8 cellular contexts compared by ENCODE assay signal in the genomic region with DNA sequence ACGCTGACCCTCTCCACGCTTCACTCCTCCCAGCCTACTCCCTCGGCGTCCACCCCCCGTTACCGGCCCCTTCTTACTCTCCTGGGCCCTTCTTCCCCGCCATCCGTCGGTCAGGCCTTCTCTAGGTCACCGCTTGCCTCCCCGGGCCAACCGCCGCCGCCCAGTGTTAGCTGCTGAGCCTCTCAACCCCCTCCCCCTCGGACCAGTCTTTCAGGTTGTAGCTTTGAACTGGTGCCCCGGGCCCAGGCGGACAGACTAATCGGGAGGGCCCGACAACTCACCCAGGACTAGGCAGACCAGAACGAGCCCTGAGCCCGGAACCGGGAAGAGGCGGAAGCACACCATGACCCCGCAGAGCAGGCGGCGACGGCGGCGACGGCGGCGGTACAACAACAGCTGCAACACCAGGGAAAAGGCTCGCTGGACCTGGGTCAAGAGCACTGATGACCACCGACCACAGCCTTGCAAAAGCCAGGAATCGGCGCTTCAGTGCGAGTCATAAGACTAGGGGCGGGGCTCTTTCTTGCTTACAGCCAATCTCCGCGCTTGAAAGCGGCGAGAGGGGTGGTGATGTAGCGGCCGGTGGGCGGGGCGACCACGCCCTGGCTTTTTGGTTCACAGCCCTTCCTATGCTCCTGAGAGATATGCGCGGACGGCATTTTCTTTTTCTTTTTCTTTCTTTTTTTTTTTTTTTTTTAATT. TPM values are rescaled to one million over a fixed set of nuclear protein-coding genes. Genes with fewer than 3 reads are reported as not detected.
A peak's percentile ranks its signal among the peaks of the same experiment; 100 is the strongest.
DNase-seq lines count a peak whose midpoint lies in the region; ATAC-seq and TF ChIP-seq lines count a peak whose summit lies in the region.

A gene (minus strand): TSS at position 472 of the 701 bp plus-strand sequence. CDS start 127 bp downstream, at position 345.

- H3K4me1 Mint-ChIP-seq in T-helper 1 cell treated with Interleukin-12 subunit alpha and Interleukin-12 subunit beta and Interleukin-4 antibody, amounts not matched to agents 30 μg/mL and 1 μg/mL, for 36 hours (ENCODE audit: low read depth) = peaks cover 20% of the 10 kb centered on the region
- peaks cover 8% of the 10 kb centered on the region for H3K4me1 Mint-ChIP-seq in progenitor cell of endocrine pancreas (ENCODE audit: low read depth)

- no peak for TF ChIP-seq CTCF in progenitor cell of endocrine pancreas (IDR thresholded peaks at IDR 0.05; ENCODE audit: unreplicated experiment)
- TF ChIP-seq CTCF in upper lobe of right lung (IDR thresholded peaks at IDR 0.05) = no peak

- H3K27ac ChIP-seq in upper lobe of right lung = peak within 1 kb of the TSS; percentile 90

- DNase-seq in NCI-H1694 treated with DMSO at 0.1 percent for 48 hours (lab: John Stamatoyannopoulos, UW) (peak; percentile 67), amniotic stem cell (lab: John Stamatoyannopoulos, UW) (peak; percentile 62), left cardiac atrium (peak; percentile 88), progenitor cell of endocrine pancreas (ENCODE audit: low spot score, unreplicated experiment) (peak; percentile 56), upper lobe of right lung (peak; percentile 93)

- H3K4me3 ChIP-seq in upper lobe of right lung = peak within 1 kb of the TSS; percentile 61

- ATAC-seq in GM18499 (IDR thresholded peaks at IDR 0.05; ENCODE audit: insufficient read depth, unreplicated experiment) (peak; percentile 77), HG02938 (IDR thresholded peaks at IDR 0.05; ENCODE audit: unreplicated experiment) (peak; percentile 98), left cardiac atrium (peak; percentile 98 to 99), upper lobe of right lung (peak; percentile 99)

- H3K9me3 ChIP-seq in upper lobe of right lung = no peaks in the 10 kb centered on the region

- H3K27ac Mint-ChIP-seq in T-helper 1 cell treated with Interleukin-12 subunit alpha and Interleukin-12 subunit beta and Interleukin-4 antibody, amounts not matched to agents 30 μg/mL and 1 μg/mL, for 36 hours = peak within 1 kb of the TSS; percentile 89
- peak within 1 kb of the TSS; percentile 99 for H3K27ac Mint-ChIP-seq in progenitor cell of endocrine pancreas

- intact Hi-C loops in left cardiac atrium (cut with DNase I) (no loop called here), upper lobe of right lung (cut with DNase I) (no loop called here)

- H3K36me3 ChIP-seq in upper lobe of right lung = no peaks in the 10 kb centered on the region

- H3K27me3 Mint-ChIP-seq in T-helper 1 cell treated with Interleukin-12 subunit alpha and Interleukin-12 subunit beta and Interleukin-4 antibody, amounts not matched to agents 30 μg/mL and 1 μg/mL, for 36 hours (ENCODE audit: low read depth) = no peaks in the 10 kb centered on the region
- H3K27me3 Mint-ChIP-seq in progenitor cell of endocrine pancreas = no peaks in the 10 kb centered on the region

- peak within 1 kb of the TSS; percentile 96 for H3K4me3 Mint-ChIP-seq in T-helper 1 cell treated with Interleukin-12 subunit alpha and Interleukin-12 subunit beta and Interleukin-4 antibody, amounts not matched to agents 30 μg/mL and 1 μg/mL, for 36 hours
- H3K4me3 Mint-ChIP-seq in progenitor cell of endocrine pancreas (ENCODE audit: low read depth) = peak within 1 kb of the TSS; percentile 92

- H3K9me3 Mint-ChIP-seq in T-helper 1 cell treated with Interleukin-12 subunit alpha and Interleukin-12 subunit beta and Interleukin-4 antibody, amounts not matched to agents 30 μg/mL and 1 μg/mL, for 36 hours = no peaks in the 10 kb centered on the region
- H3K9me3 Mint-ChIP-seq in progenitor cell of endocrine pancreas (ENCODE audit: low read depth) = peaks cover 11% of the 10 kb centered on the region

- peaks cover 3% of the 10 kb centered on the region for H3K36me3 Mint-ChIP-seq in T-helper 1 cell treated with Interleukin-12 subunit alpha and Interleukin-12 subunit beta and Interleukin-4 antibody, amounts not matched to agents 30 μg/mL and 1 μg/mL, for 36 hours (ENCODE audit: low read depth)
- H3K36me3 Mint-ChIP-seq in progenitor cell of endocrine pancreas (ENCODE audit: insufficient read depth) = peaks cover 5% of the 10 kb centered on the region

- no peaks in the 10 kb centered on the region for H3K4me1 ChIP-seq in upper lobe of right lung

- no peaks in the 10 kb centered on the region for H3K27me3 ChIP-seq in upper lobe of right lung

RNA-seq across cellular contexts. Expression of the gene that starts here (rescaled TPM):
- total RNA-seq in left cardiac atrium (10 to 100 TPM; 69.3 to 75.2 TPM), progenitor cell of endocrine pancreas (64.5 and 71.9 TPM in 2 replicates), upper lobe of right lung (138 TPM)

Comparison
In these comparisons a context has a peak if more than half of its experiments do, and no peak if none do; other contexts are left out.
1. Peak in every context shown above with its lines: DNase-seq, ATAC-seq, H3K4me3 ChIP-seq and H3K27ac ChIP-seq.